14 cellular contexts compared by ENCODE assay signal in genomic region chr11:26841818-26842457, GRCh38.
DNase-seq lines count a peak whose midpoint lies in the region; ATAC-seq, FAIRE-seq and TF ChIP-seq lines count a peak whose summit lies in the region.
"Had no signal": no experiment of that assay in that cellular context is flagged by ENCODE, and none has a peak within 500 bp of the region (broad histone marks: within the 10 kb centered on the region; RNA-seq: fewer than 3 reads in every experiment).

No MANE protein-coding gene starts in this region.

- no peak overlapping the region for H3K4me3 ChIP-seq in bronchial epithelial cell (ENCODE audit: low read depth, low read length)
- no peak overlapping the region for H3K4me3 ChIP-seq in right cardiac atrium (ENCODE audit: low read length)

- TF ChIP-seq CTCF in HFFc6 (IDR thresholded peaks at IDR 0.05) (no peak), bronchial epithelial cell (IDR thresholded peaks at IDR 0.05; ENCODE audit: insufficient read depth, low read length, severe bottlenecking) (no peak)

- intact Hi-C loops in right cardiac atrium (cut with DNase I), result no loop called here

- no peaks in the 10 kb centered on the region for H3K27me3 Mint-ChIP-seq in HFFc6 (ENCODE audit: insufficient read depth)
- H3K27me3 Mint-ChIP-seq: naive B cell had no signal

- no peaks in the 10 kb centered on the region for H3K9me3 ChIP-seq in right cardiac atrium (ENCODE audit: control insufficient read depth, low read length)

- FAIRE-seq in bronchial epithelial cell (lab: Jason Lieb, UNC) (no peak), frontal cortex (lab: Jason Lieb, UNC) (no peak)

- H3K27ac ChIP-seq in right cardiac atrium (ENCODE audit: low read length), result peak overlapping the region; percentile 37

- H3K36me3 Mint-ChIP-seq in HFFc6 (ENCODE audit: low read depth), result peaks cover 10% of the 10 kb centered on the region; the same call in 1 of the 2 replicates
- H3K36me3 Mint-ChIP-seq: naive B cell had no signal

- WGBS in right cardiac atrium, result 52% methylated on average over 2 of the region's 2 CpGs

- H3K27ac Mint-ChIP-seq in HFFc6, result peak overlapping the region; percentile 88
- H3K27ac Mint-ChIP-seq: naive B cell; T-helper 1 cell treated with Interleukin-12 subunit alpha and Interleukin-12 subunit beta and Interleukin-4 antibody, amounts not matched to agents 30 μg/mL and 1 μg/mL, for 36 hours had no signal

- H3K4me3 Mint-ChIP-seq in HFFc6, result peak overlapping the region; percentile 76
- H3K4me3 Mint-ChIP-seq: naive B cell; T-helper 1 cell treated with Interleukin-12 subunit alpha and Interleukin-12 subunit beta and Interleukin-4 antibody, amounts not matched to agents 30 μg/mL and 1 μg/mL, for 36 hours had no signal

- no peaks in the 10 kb centered on the region for H3K4me1 ChIP-seq in right cardiac atrium (ENCODE audit: control insufficient read depth, insufficient read depth, low read length)

- DNase-seq in HFFc6, result peak; percentile 74
- peak; percentile 54 for DNase-seq in bronchial epithelial cell (ENCODE audit: low read depth)
- no peak for DNase-seq in right cardiac atrium
- peak; percentile 56 for DNase-seq in stromal cell of bone marrow (ENCODE audit: low read depth)
- DNase-seq in frontal cortex (ENCODE audit: low spot score in 2 of 2), result no peak
- no peak for DNase-seq in NCI-H128 (lab: John Stamatoyannopoulos, UW; ENCODE audit: unreplicated experiment)
- no peak for DNase-seq in NCI-H2029 (lab: John Stamatoyannopoulos, UW)
- no peak for DNase-seq in HUDEP-2 (lab: John Stamatoyannopoulos, UW; ENCODE audit: unreplicated experiment in 76 of 76)
- DNase-seq: activated naive CD4-positive, alpha-beta T cell treated with anti-CD3 and anti-CD28 coated beads, Interleukin-2, amount 50 U/mL, for 16 hours; effector CD8-positive, alpha-beta T cell; H7; naive B cell; NCI-H187 treated with DMSO at 0.1 percent for 48 hours had no signal

- H3K27me3 ChIP-seq in bronchial epithelial cell (ENCODE audit: control insufficient read depth, insufficient read depth, low read length) (no peaks in the 10 kb centered on the region), right cardiac atrium (ENCODE audit: control insufficient read depth, insufficient read depth) (no peaks in the 10 kb centered on the region)

- peaks cover 4% of the 10 kb centered on the region; the same call in 1 of the 2 replicates for H3K9me3 Mint-ChIP-seq in HFFc6

- no peaks in the 10 kb centered on the region for H3K36me3 ChIP-seq in bronchial epithelial cell (ENCODE audit: control insufficient read depth, insufficient read depth, low read length)

- peaks cover 67% of the 10 kb centered on the region for H3K4me1 Mint-ChIP-seq in HFFc6 (ENCODE audit: low read depth)
- H3K4me1 Mint-ChIP-seq: naive B cell had no signal

- peak; percentile 32 to 62 for ATAC-seq in right cardiac atrium

Comparison
In these comparisons a context has a peak if more than half of its experiments do, and no peak if none do; other contexts are left out.
1. DNase-seq: peak in HFFc6 (single experiment), bronchial epithelial cell (single experiment) and stromal cell of bone marrow (single experiment); none in right cardiac atrium (0 of 3), frontal cortex (0 of 2), NCI-H128 (single experiment), NCI-H2029 (single experiment) and HUDEP-2 (0 of 76).